Comparison of ENCODE assay signal across 8 cellular contexts in genomic region chr2:74334931-74335333, GRCh38. TPM values are rescaled to one million over a fixed set of nuclear protein-coding genes. Genes with fewer than 3 reads are reported as not detected.
DNase-seq lines count a peak whose midpoint lies in the region; ATAC-seq and TF ChIP-seq lines count a peak whose summit lies in the region.

No MANE protein-coding gene starts in this region.

- DNase-seq in AG10803 (ENCODE audit: low read depth) (peak; percentile 71), NCI-H345 (lab: John Stamatoyannopoulos, UW) (peak; percentile 45), chondrocyte (ENCODE audit: low spot score) (no peak), left lung (peak; percentile 68 to 89)
- peak; percentile 67 to 82 for DNase-seq in activated CD4-positive, alpha-beta T cell treated with anti-CD3 and anti-CD28 coated beads for 4 hours
- DNase-seq in stimulated activated CD4-positive, alpha-beta T cell treated with anti-CD3 and anti-CD28 coated beads, Interleukin-4, amount 100 ng/mL, for 4 hours: peak; percentile 60 to 74

- H3K4me3 ChIP-seq in AG10803 (ENCODE audit: low read length): no peak overlapping the region
- no peak overlapping the region for H3K4me3 ChIP-seq in left lung

- no peak overlapping the region for H3K27ac Mint-ChIP-seq in chondrocyte (ENCODE audit: unreplicated experiment)

- no peaks in the 10 kb centered on the region for H3K36me3 ChIP-seq in left lung

- H3K36me3 Mint-ChIP-seq in chondrocyte (ENCODE audit: low read depth): peaks cover 1% of the 10 kb centered on the region

- H3K27ac ChIP-seq in left lung: no peak overlapping the region

- no peaks in the 10 kb centered on the region for H3K9me3 Mint-ChIP-seq in chondrocyte (ENCODE audit: low read depth)

- no peaks in the 10 kb centered on the region for H3K9me3 ChIP-seq in left lung

- peak; percentile 90 for TF ChIP-seq CTCF in AG10803 (conservative IDR thresholded peaks at IDR 0.05; ENCODE audit: low read length)
- peak; percentile 93 for TF ChIP-seq CTCF in chondrocyte (IDR thresholded peaks at IDR 0.05)
- peak; percentile 88 to 94 for TF ChIP-seq CTCF in left lung (IDR thresholded peaks at IDR 0.05)

- peak; percentile 55 for ATAC-seq in GM21529 (IDR thresholded peaks at IDR 0.05; ENCODE audit: unreplicated experiment)
- peak; percentile 99 for ATAC-seq in left lung
- ATAC-seq in GM19395 (IDR thresholded peaks at IDR 0.05; ENCODE audit: unreplicated experiment): no peak

- no peak overlapping the region for H3K4me3 Mint-ChIP-seq in chondrocyte (ENCODE audit: unreplicated experiment)

- no peaks in the 10 kb centered on the region for H3K4me1 Mint-ChIP-seq in chondrocyte (ENCODE audit: low read depth)

- intact Hi-C loops in left lung (cut with DNase I): no loop called here

- no peaks in the 10 kb centered on the region for H3K27me3 ChIP-seq in left lung

- no peaks in the 10 kb centered on the region for H3K27me3 Mint-ChIP-seq in chondrocyte (ENCODE audit: low read depth)

- peaks cover 0 to 3% of the 10 kb centered on the region in 2 donors for H3K4me1 ChIP-seq in left lung

RNA-seq across cellular contexts. Expression of gene SLC4A5, which starts 8.3 kb away (rescaled TPM):
- total RNA-seq in chondrocyte: 0.65 to 2.2 TPM (median 1.2 TPM) in 3 replicates
- 1 to 10 TPM; 2.0 to 8.2 TPM for total RNA-seq in left lung

RNA-seq across cellular contexts. Expression of gene DCTN1, which starts 45.2 kb away (rescaled TPM):
- total RNA-seq in chondrocyte (157 to 167 TPM (median 161 TPM) in 3 replicates), left lung (100 to 1,000 TPM; 121 to 132 TPM)
